Comparison of ENCODE assay signal across 8 cellular contexts in genomic region chr1:58784758-58785423, GRCh38. TPM values are rescaled to one million over a fixed set of nuclear protein-coding genes. Genes with fewer than 3 reads are reported as not detected.
DNase-seq lines count a peak whose midpoint lies in the region; ATAC-seq and TF ChIP-seq lines count a peak whose summit lies in the region.

No MANE protein-coding gene starts in this region.

- DNase-seq in DMS114 treated with DMSO at 0.1 percent for 48 hours (lab: John Stamatoyannopoulos, UW; ENCODE audit: unreplicated experiment), result peak; percentile 58
- peak; percentile 30 for DNase-seq in NOMO-1 treated with DMSO at 0.1 percent for 48 hours (lab: John Stamatoyannopoulos, UW; ENCODE audit: unreplicated experiment)
- DNase-seq in activated CD8-positive, alpha-beta memory T cell treated with anti-CD3 and anti-CD28 coated beads, Interleukin-2, amount 50 U/mL, for 48 hours, result peak; percentile 86
- peak; percentile 76 for DNase-seq in endothelial cell (ENCODE audit: low spot score)
- DNase-seq in mesothelial cell of epicardium (ENCODE audit: low spot score in 2 of 2, unreplicated experiment in 2 of 2), result peak; percentile 63 to 83
- peak; percentile 64 for DNase-seq in stimulated activated CD8-positive, alpha-beta memory T cell treated with anti-CD3 and anti-CD28 coated beads, Interleukin-15, amount 100 ng/mL, for 1 hour (ENCODE audit: low read depth)

- H3K36me3 Mint-ChIP-seq in endothelial cell (ENCODE audit: low read depth, unreplicated experiment) (peaks cover 29% of the 10 kb centered on the region), mesothelial cell of epicardium (peaks cover 23% of the 10 kb centered on the region)

- peak; percentile 3 for ATAC-seq in HG03432 (IDR thresholded peaks at IDR 0.05; ENCODE audit: unreplicated experiment)
- no peak for ATAC-seq in GM21825 (IDR thresholded peaks at IDR 0.05; ENCODE audit: unreplicated experiment)

- H3K4me1 Mint-ChIP-seq in endothelial cell (ENCODE audit: unreplicated experiment) (peaks cover 29% of the 10 kb centered on the region), mesothelial cell of epicardium (peaks cover 44% of the 10 kb centered on the region)

- H3K27me3 Mint-ChIP-seq in endothelial cell (ENCODE audit: unreplicated experiment), result peaks cover 17% of the 10 kb centered on the region
- no peaks in the 10 kb centered on the region for H3K27me3 Mint-ChIP-seq in mesothelial cell of epicardium (ENCODE audit: low read depth)

- TF ChIP-seq CTCF in endothelial cell (IDR thresholded peaks at IDR 0.05; ENCODE audit: unreplicated experiment) (peak; percentile 35), mesothelial cell of epicardium (IDR thresholded peaks at IDR 0.05; ENCODE audit: unreplicated experiment) (peak; percentile 44)

- H3K27ac Mint-ChIP-seq in endothelial cell (ENCODE audit: unreplicated experiment) (peak overlapping the region; percentile 99), mesothelial cell of epicardium (peak overlapping the region; percentile 100)

- H3K4me3 Mint-ChIP-seq in endothelial cell (ENCODE audit: unreplicated experiment) (peak overlapping the region; percentile 100), mesothelial cell of epicardium (peak overlapping the region; percentile 98)

- H3K9me3 Mint-ChIP-seq in endothelial cell (ENCODE audit: unreplicated experiment) (peaks cover 5% of the 10 kb centered on the region), mesothelial cell of epicardium (peaks cover 13% of the 10 kb centered on the region)

RNA-seq across cellular contexts. Expression of gene JUN, which starts 1.0 kb away (rescaled TPM):
- total RNA-seq in endothelial cell (ENCODE audit: unreplicated experiment) (56.3 TPM), mesothelial cell of epicardium (242 to 245 TPM (median 245 TPM) in 3 replicates)

Comparison
In these comparisons a context has a peak if more than half of its experiments do, and no peak if none do; other contexts are left out.
1. DNase-seq: peak in every context shown above with its lines; median percentile 86 in activated CD8-positive, alpha-beta memory T cell treated with anti-CD3 and anti-CD28 coated beads, Interleukin-2, amount 50 U/mL, for 48 hours; 76 in endothelial cell; 73 in mesothelial cell of epicardium; 64 in stimulated activated CD8-positive, alpha-beta memory T cell treated with anti-CD3 and anti-CD28 coated beads, Interleukin-15, amount 100 ng/mL, for 1 hour; 58 in DMS114 treated with DMSO at 0.1 percent for 48 hours; 30 in NOMO-1 treated with DMSO at 0.1 percent for 48 hours.